ENCODE assay signal across 10 cellular contexts in genomic region chr2:207833265-207833751, GRCh38.
DNase-seq lines count a peak whose midpoint lies in the region; ATAC-seq and TF ChIP-seq lines count a peak whose summit lies in the region.
"Had no signal": no experiment of that assay in that cellular context is flagged by ENCODE, and none has a peak within 500 bp of the region (broad histone marks: within the 10 kb centered on the region; RNA-seq: fewer than 3 reads in every experiment).

No MANE protein-coding gene starts in this region.

- no peak overlapping the region for H2BK120ac ChIP-seq in IMR-90 (ENCODE audit: low read depth, low read length)

- DNase-seq in activated CD4-positive, alpha-beta T cell treated with anti-CD3 and anti-CD28 coated beads for 48 hours: peak; percentile 15
- DNase-seq in activated CD4-positive, alpha-beta T cell treated with anti-CD3 and anti-CD28 coated beads, Interleukin-2, amount 10 ng/mL, durations not matched to agents 24 days and 14 days: no peak
- DNase-seq in IMR-90 (peak; percentile 24), NCI-H1417 (lab: John Stamatoyannopoulos, UW) (no peak), DMS114 treated with DMSO at 0.1 percent for 48 hours (lab: John Stamatoyannopoulos, UW; ENCODE audit: unreplicated experiment) (no peak)
- no peak for DNase-seq in stimulated activated effector memory CD8-positive, alpha-beta T cell treated with anti-CD3 and anti-CD28 coated beads, Interleukin-12 subunit alpha, Interleukin-12 subunit beta, amount 100 ng/mL, for 72 hours (ENCODE audit: low spot score in 2 of 2)
- DNase-seq in stimulated activated CD4-positive, alpha-beta T cell treated with anti-CD3 and anti-CD28 coated beads, Interleukin-4, amount 100 ng/mL, for 4 hours: no peak
- DNase-seq: activated T-cell treated with anti-CD3 and anti-CD28 coated beads for 4 hours had no signal

- no peaks in the 10 kb centered on the region for H3K9me3 ChIP-seq in IMR-90 (ENCODE audit: control insufficient read depth, insufficient read depth, low read length)

- H3K27me3 ChIP-seq in IMR-90 (ENCODE audit: control insufficient read depth, insufficient read depth, low read length): no peaks in the 10 kb centered on the region

- BruUV-seq in IMR-90 (replicated peaks; lab: Mats Ljungman, UMichigan): no TSS peak

- TF ChIP-seq RAD21 in IMR-90 (IDR thresholded peaks at IDR 0.05; ENCODE audit: low read length): no peak

- no peak overlapping the region for H3K27ac ChIP-seq in IMR-90 (ENCODE audit: insufficient read depth, low read length)

- H2AK5ac ChIP-seq in IMR-90 (ENCODE audit: low read depth, low read length): no peak overlapping the region

- no CpG with 5 or more reads among the region's 3 CpGs for WGBS in IMR-90 (ENCODE audit: extremely low coverage in 2 of 2, insufficient read length in 1 of 2), 2 experiments

- no peak overlapping the region for H3K9ac ChIP-seq in IMR-90 (ENCODE audit: low read depth, low read length)

- in situ Hi-C loops in IMR-90 (cut with MboI; ENCODE audit: low sequenced_read_pairs): no loop called here

- H3K9me1 ChIP-seq in IMR-90 (ENCODE audit: insufficient read depth, low read length): no peaks in the 10 kb centered on the region; the same call in 1 of the 2 replicates

- no peak for TF ChIP-seq CTCF in IMR-90 (conservative IDR thresholded peaks at IDR 0.05; ENCODE audit: low read depth, low read length)

- TF ChIP-seq POLR2A in IMR-90 (IDR thresholded peaks at IDR 0.05; ENCODE audit: low read depth, low read length): no peak

- no peak overlapping the region for H3K18ac ChIP-seq in IMR-90 (ENCODE audit: low read depth, low read length)

- no peak overlapping the region for H3K27ac Mint-ChIP-seq in activated CD4-positive, alpha-beta T cell treated with anti-CD3 and anti-CD28 coated beads, Interleukin-2, amount 10 ng/mL, durations not matched to agents 24 days and 14 days
- H3K27ac Mint-ChIP-seq in stimulated activated effector memory CD8-positive, alpha-beta T cell treated with anti-CD3 and anti-CD28 coated beads, Interleukin-12 subunit alpha, Interleukin-12 subunit beta, amount 100 ng/mL, for 72 hours: no peak overlapping the region
- H3K27ac Mint-ChIP-seq: memory B cell had no signal

- H3K4me1 ChIP-seq in IMR-90 (ENCODE audit: control insufficient read depth, insufficient read depth, low read length): peaks cover 6% of the 10 kb centered on the region; the same call in 1 of the 2 replicates

- no peaks in the 10 kb centered on the region for H3K36me3 Mint-ChIP-seq in activated CD4-positive, alpha-beta T cell treated with anti-CD3 and anti-CD28 coated beads, Interleukin-2, amount 10 ng/mL, durations not matched to agents 24 days and 14 days (ENCODE audit: low read depth)
- H3K36me3 Mint-ChIP-seq in stimulated activated effector memory CD8-positive, alpha-beta T cell treated with anti-CD3 and anti-CD28 coated beads, Interleukin-12 subunit alpha, Interleukin-12 subunit beta, amount 100 ng/mL, for 72 hours: no peaks in the 10 kb centered on the region

- no peaks in the 10 kb centered on the region for H3K36me3 ChIP-seq in IMR-90 (ENCODE audit: control insufficient read depth, insufficient read depth, low read length)

- no peak overlapping the region for H2AFZ ChIP-seq in IMR-90 (replicated peaks; ENCODE audit: low read length, poor library complexity)

- POLR2A ChIA-PET in IMR-90 (lab: Charles Lee; ENCODE audit: unreplicated experiment): no interaction called here

- no peak overlapping the region for H4K5ac ChIP-seq in IMR-90 (ENCODE audit: low read depth, low read length)

- no peak overlapping the region for H3K4ac ChIP-seq in IMR-90 (ENCODE audit: low read depth, low read length)

- H2BK15ac ChIP-seq in IMR-90 (ENCODE audit: low read depth, low read length): no peak overlapping the region

- no peak overlapping the region for H3K4me3 Mint-ChIP-seq in activated CD4-positive, alpha-beta T cell treated with anti-CD3 and anti-CD28 coated beads, Interleukin-2, amount 10 ng/mL, durations not matched to agents 24 days and 14 days
- H3K4me3 Mint-ChIP-seq in stimulated activated effector memory CD8-positive, alpha-beta T cell treated with anti-CD3 and anti-CD28 coated beads, Interleukin-12 subunit alpha, Interleukin-12 subunit beta, amount 100 ng/mL, for 72 hours: no peak overlapping the region
- H3K4me3 Mint-ChIP-seq: memory B cell had no signal

- intact Hi-C loops in activated CD4-positive, alpha-beta T cell treated with anti-CD3 and anti-CD28 coated beads, Interleukin-2, amount 10 ng/mL, durations not matched to agents 24 days and 14 days (cut with micrococcal nuclease): no loop called here
- intact Hi-C loops in IMR-90 (cut with micrococcal nuclease): no loop called here

- H2BK20ac ChIP-seq in IMR-90 (ENCODE audit: low read depth, low read length): no peak overlapping the region

- no peak overlapping the region for H3K14ac ChIP-seq in IMR-90 (replicated peaks; ENCODE audit: low read depth, low read length)

- ATAC-seq in HG02623 (IDR thresholded peaks at IDR 0.05; ENCODE audit: unreplicated experiment): peak; percentile 93
- ATAC-seq in IMR-90 (ENCODE audit: low read depth): no peak
- peak; percentile 86 for ATAC-seq in stimulated activated effector memory CD8-positive, alpha-beta T cell treated with anti-CD3 and anti-CD28 coated beads, Interleukin-12 subunit alpha, Interleukin-12 subunit beta, amount 100 ng/mL, for 72 hours

- CTCF ChIA-PET in IMR-90 (lab: Yijun Ruan, JAX): no interaction called here

- H4K20me1 ChIP-seq in IMR-90 (ENCODE audit: insufficient read depth, low read length): no peaks in the 10 kb centered on the region

- H3K9me3 Mint-ChIP-seq in activated CD4-positive, alpha-beta T cell treated with anti-CD3 and anti-CD28 coated beads, Interleukin-2, amount 10 ng/mL, durations not matched to agents 24 days and 14 days: no peaks in the 10 kb centered on the region
- no peaks in the 10 kb centered on the region for H3K9me3 Mint-ChIP-seq in stimulated activated effector memory CD8-positive, alpha-beta T cell treated with anti-CD3 and anti-CD28 coated beads, Interleukin-12 subunit alpha, Interleukin-12 subunit beta, amount 100 ng/mL, for 72 hours
- H3K9me3 Mint-ChIP-seq: memory B cell had no signal

- H3K4me2 ChIP-seq in IMR-90 (ENCODE audit: low read depth, low read length): no peak overlapping the region

- no peak overlapping the region for H4K8ac ChIP-seq in IMR-90 (ENCODE audit: low read depth in 2 of 2, low read length in 2 of 2)

- H2AK9ac ChIP-seq in IMR-90 (replicated peaks; ENCODE audit: low read depth, low read length, poor library complexity): no peak overlapping the region

- dilution Hi-C loops in IMR-90 (cut with HindIII; ENCODE audit: low sequenced_read_pairs, unreplicated experiment): no loop called here

- H3K27me3 Mint-ChIP-seq in activated CD4-positive, alpha-beta T cell treated with anti-CD3 and anti-CD28 coated beads, Interleukin-2, amount 10 ng/mL, durations not matched to agents 24 days and 14 days: no peaks in the 10 kb centered on the region
- H3K27me3 Mint-ChIP-seq: memory B cell had no signal

- H3K4me1 Mint-ChIP-seq in activated CD4-positive, alpha-beta T cell treated with anti-CD3 and anti-CD28 coated beads, Interleukin-2, amount 10 ng/mL, durations not matched to agents 24 days and 14 days: peaks cover 19% of the 10 kb centered on the region
- H3K4me1 Mint-ChIP-seq in stimulated activated effector memory CD8-positive, alpha-beta T cell treated with anti-CD3 and anti-CD28 coated beads, Interleukin-12 subunit alpha, Interleukin-12 subunit beta, amount 100 ng/mL, for 72 hours: no peaks in the 10 kb centered on the region
- H3K4me1 Mint-ChIP-seq: memory B cell had no signal

- H2BK5ac ChIP-seq in IMR-90 (ENCODE audit: low read depth, low read length, poor library complexity, severe bottlenecking): no peak overlapping the region

- H3K56ac ChIP-seq in IMR-90 (ENCODE audit: extremely low read depth, insufficient read depth, low read length): no peak overlapping the region

- H3K79me1 ChIP-seq in IMR-90 (ENCODE audit: low read depth in 1 of 2, low read length in 2 of 2): no peaks in the 10 kb centered on the region

- H4K91ac ChIP-seq in IMR-90 (ENCODE audit: insufficient read depth, low read depth, low read length): no peak overlapping the region

- no peak overlapping the region for H3K4me3 ChIP-seq in IMR-90 (ENCODE audit: insufficient read depth, low read depth, low read length)

- no peak overlapping the region for H3K23ac ChIP-seq in IMR-90 (ENCODE audit: low read depth, low read length)

TF ChIP-seq in IMR-90, 13 proteins besides CTCF, POLR2A, EP300 and RAD21:
- TF ChIP-seq RFX5 (IDR thresholded peaks at IDR 0.05; ENCODE audit: low read depth, low read length): no peak
- no peak for TF ChIP-seq CHD1 (IDR thresholded peaks at IDR 0.05; ENCODE audit: low read depth, low read length)
- no peak for TF ChIP-seq MAZ (IDR thresholded peaks at IDR 0.05; ENCODE audit: borderline replicate concordance, low read depth, low read length)
- TF ChIP-seq ELK1 (IDR thresholded peaks at IDR 0.05; ENCODE audit: borderline replicate concordance, low read depth, low read length): no peak
- TF ChIP-seq MXI1 (IDR thresholded peaks at IDR 0.05; ENCODE audit: borderline replicate concordance, low read depth, low read length): no peak
- TF ChIP-seq BHLHE40 (IDR thresholded peaks at IDR 0.05; ENCODE audit: low read depth, low read length): no peak

Comparison
In these comparisons a context has a peak if more than half of its experiments do, and no peak if none do; other contexts are left out.
1. DNase-seq: peak in activated CD4-positive, alpha-beta T cell treated with anti-CD3 and anti-CD28 coated beads for 48 hours (single experiment) and IMR-90 (single experiment); none in activated CD4-positive, alpha-beta T cell treated with anti-CD3 and anti-CD28 coated beads, Interleukin-2, amount 10 ng/mL, durations not matched to agents 24 days and 14 days (single experiment), stimulated activated effector memory CD8-positive, alpha-beta T cell treated with anti-CD3 and anti-CD28 coated beads, Interleukin-12 subunit alpha, Interleukin-12 subunit beta, amount 100 ng/mL, for 72 hours (0 of 2), NCI-H1417 (0 of 3), DMS114 treated with DMSO at 0.1 percent for 48 hours (single experiment) and stimulated activated CD4-positive, alpha-beta T cell treated with anti-CD3 and anti-CD28 coated beads, Interleukin-4, amount 100 ng/mL, for 4 hours (0 of 2).